9 cellular contexts compared by ENCODE assay signal in the genomic region with DNA sequence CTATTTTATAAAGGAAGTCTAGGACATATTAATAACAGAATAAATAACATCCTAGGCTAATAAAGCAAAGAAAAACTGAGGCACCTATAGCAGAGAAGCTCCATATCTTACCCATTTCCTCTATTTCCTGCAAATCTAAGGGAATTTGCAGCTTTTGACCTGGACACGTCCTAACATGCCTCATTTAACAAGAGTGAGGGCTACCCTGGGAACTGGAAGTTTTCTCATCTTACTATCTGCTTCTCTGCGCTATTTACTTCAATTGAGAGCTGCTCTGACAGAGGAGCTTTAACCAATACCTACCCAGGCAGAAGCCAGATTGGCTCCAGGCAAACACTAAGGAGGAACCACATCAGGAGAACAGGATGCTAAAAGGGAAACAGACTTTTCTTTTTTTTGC. TPM values are rescaled to one million over a fixed set of nuclear protein-coding genes. Genes with fewer than 3 reads are reported as not detected.
A peak's percentile ranks its signal among the peaks of the same experiment; 100 is the strongest.
DNase-seq lines count a peak whose midpoint lies in the region; ATAC-seq, FAIRE-seq and TF ChIP-seq lines count a peak whose summit lies in the region.
"Had no signal": no experiment of that assay in that cellular context is flagged by ENCODE, and none has a peak within 500 bp of the region (broad histone marks: within the 10 kb centered on the region; RNA-seq: fewer than 3 reads in every experiment).

No MANE protein-coding gene starts in this region.

- H3K27ac ChIP-seq in BLaER1 treated with 17β-estradiol and CSF1 and Interleukin-3, amounts not matched to agents 10 nM and 100 nM, result 0 out of 22 replicates have a peak overlapping the region, but pooled peaks of 1 of the 11 experiments have one; percentile 12
- no peak overlapping the region for H3K27ac ChIP-seq in RWPE1
- peak overlapping the region; percentile 69 to 98 for H3K27ac ChIP-seq in prostate gland

- CTCF ChIA-PET in RWPE1 (lab: Yijun Ruan, JAX), result interaction anchor here (0.6 kb wide), 1 partner anchor 25 kb away, joined by 3 read pairs; no protein-coding TSS in a partner anchor

- peak; percentile 62 for DNase-seq in RWPE1 (ENCODE audit: low spot score)
- peak; percentile 52 for DNase-seq in fibroblast of mammary gland (ENCODE audit: low read depth)
- peak; percentile 19 for DNase-seq in prostate gland (ENCODE audit: low spot score)
- DNase-seq in HTR-8/SVneo (ENCODE audit: insufficient read length, low spot score), result no peak
- DNase-seq: NCI-H1436 treated with DMSO at 0.1 percent for 48 hours had no signal

- H3K27me3 ChIP-seq in BLaER1 treated with 17β-estradiol and CSF1 and Interleukin-3, amounts not matched to agents 10 nM and 100 nM, result no peaks in the 10 kb centered on the region
- no peaks in the 10 kb centered on the region for H3K27me3 ChIP-seq in prostate gland (replicated peaks; ENCODE audit: insufficient read depth)

- peak; percentile 32 for TF ChIP-seq POLR2A in prostate gland (IDR thresholded peaks at IDR 0.05)

- TF ChIP-seq CTCF in RWPE1 (conservative IDR thresholded peaks at IDR 0.05; ENCODE audit: low read depth) (no peak), fibroblast of mammary gland (conservative IDR thresholded peaks at IDR 0.05; ENCODE audit: control insufficient read depth, insufficient read depth, low read depth, low read length) (no peak), prostate gland (IDR thresholded peaks at IDR 0.05) (no peak)

- H3K4me1 ChIP-seq in BLaER1 treated with 17β-estradiol and CSF1 and Interleukin-3, amounts not matched to agents 10 nM and 100 nM, result peaks cover 34 to 55% (median 46%) of the 10 kb centered on the region in 10 experiments
- H3K4me1 ChIP-seq in prostate gland (replicated peaks), result peaks cover 16% of the 10 kb centered on the region

- H3K9me3 ChIP-seq in BLaER1 treated with 17β-estradiol and CSF1 and Interleukin-3, amounts not matched to agents 10 nM and 100 nM (replicated peaks in 1 of 11), result no peaks in the 10 kb centered on the region
- H3K9me3 ChIP-seq in prostate gland, result no peaks in the 10 kb centered on the region

- intact Hi-C loops in prostate gland (cut with DNase I), result no loop called here

- peaks cover 54 to 74% (median 66%) of the 10 kb centered on the region in 11 experiments for H3K36me3 ChIP-seq in BLaER1 treated with 17β-estradiol and CSF1 and Interleukin-3, amounts not matched to agents 10 nM and 100 nM
- no peaks in the 10 kb centered on the region for H3K36me3 ChIP-seq in prostate gland

- no peak overlapping the region for H3K9ac ChIP-seq in BLaER1 treated with 17β-estradiol and CSF1 and Interleukin-3, amounts not matched to agents 10 nM and 100 nM

- FAIRE-seq in HTR-8/SVneo (lab: Jason Lieb, UNC), result no peak

- peak overlapping the region in 10 of 11 experiments; percentile 1 to 96 (median 24); a peak in 11 of 22 replicates for H3K4me2 ChIP-seq in BLaER1 treated with 17β-estradiol and CSF1 and Interleukin-3, amounts not matched to agents 10 nM and 100 nM

- POLR2A ChIA-PET in RWPE1 (lab: Yijun Ruan, JAX; ENCODE audit: low non-redundant PET), result no interaction called here

- peaks cover 47 to 95% (median 85%) of the 10 kb centered on the region in 11 experiments for H4K20me1 ChIP-seq in BLaER1 treated with 17β-estradiol and CSF1 and Interleukin-3, amounts not matched to agents 10 nM and 100 nM

- no peak overlapping the region for H3K4me3 ChIP-seq in BLaER1 treated with 17β-estradiol and CSF1 and Interleukin-3, amounts not matched to agents 10 nM and 100 nM
- peak overlapping the region; percentile 29 for H3K4me3 ChIP-seq in fibroblast of mammary gland (ENCODE audit: control insufficient read depth, low read depth, low read length)
- H3K4me3 ChIP-seq in prostate gland, result no peak overlapping the region

- WGBS in prostate gland, result 12% methylated on average over 2 of the region's 2 CpGs

- no peak for ATAC-seq in GM19467 (IDR thresholded peaks at IDR 0.05; ENCODE audit: unreplicated experiment)
- ATAC-seq in HG03521 (IDR thresholded peaks at IDR 0.05; ENCODE audit: unreplicated experiment), result no peak
- ATAC-seq in HG03139 (IDR thresholded peaks at IDR 0.05; ENCODE audit: unreplicated experiment), result no peak

RNA-seq across cellular contexts. Expression of gene YBX3, which starts 5.7 kb away (rescaled TPM):
- 100 to 1,000 TPM; 197 to 358 TPM for total RNA-seq in prostate gland

RNA-seq across cellular contexts. Expression of gene STYK1, which starts 43.6 kb away (rescaled TPM):
- total RNA-seq in prostate gland, result 10 to 100 TPM in 1 of 2 donors, 1 to 10 TPM in 1; 9.5 to 39.7 TPM
